Comparison of ENCODE assay signal across 20 cellular contexts in the genomic region with DNA sequence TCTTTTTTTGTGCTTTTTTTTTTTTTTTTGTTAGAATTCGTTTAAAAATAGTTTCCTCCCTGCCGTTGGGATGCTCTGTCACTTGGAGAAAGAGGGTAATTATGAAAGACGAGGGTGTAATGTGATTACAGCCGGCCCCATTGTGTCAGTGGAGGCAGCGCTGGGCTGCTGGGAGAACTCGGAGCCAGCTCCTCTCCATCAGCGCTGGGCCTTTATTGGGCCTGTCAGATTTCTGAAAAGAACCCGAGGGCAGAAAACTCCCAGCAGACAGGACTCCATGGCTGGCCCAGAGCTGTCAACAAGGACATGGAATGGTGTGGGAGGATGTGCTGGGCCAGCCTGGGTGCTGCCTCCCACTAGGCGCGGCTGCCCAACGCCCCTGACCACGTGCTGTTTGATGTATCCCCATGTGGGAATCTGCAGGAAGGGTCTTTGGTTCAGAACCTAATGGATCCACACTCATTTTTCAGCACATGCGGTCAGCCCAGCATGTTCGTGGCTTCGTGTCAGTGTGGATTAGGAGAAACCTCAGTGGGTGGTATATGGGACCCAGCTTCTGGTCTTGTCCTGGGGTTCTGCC.
A peak's percentile ranks its signal among the peaks of the same experiment; 100 is the strongest.
DNase-seq lines count a peak whose midpoint lies in the region; TF ChIP-seq lines count a peak whose summit lies in the region.
"Had no signal": no experiment of that assay in that cellular context is flagged by ENCODE, and none has a peak within 500 bp of the region (broad histone marks: within the 10 kb centered on the region; RNA-seq: fewer than 3 reads in every experiment).

No MANE protein-coding gene starts in this region.

- H3K27ac ChIP-seq in mesenchymal stem cell (ENCODE audit: low read length, poor library complexity, severe bottlenecking) (no peak overlapping the region), colonic mucosa (no peak overlapping the region)
- H3K27ac ChIP-seq: A549; BLaER1 treated with 17β-estradiol and CSF1 and Interleukin-3, amounts not matched to agents 10 nM and 100 nM had no signal

- no peak for TF ChIP-seq CTCF in colonic mucosa (IDR thresholded peaks at IDR 0.05)

- no peak overlapping the region for H2AK5ac ChIP-seq in mesenchymal stem cell (ENCODE audit: low read length, severe bottlenecking)

- no peak overlapping the region for H2BK5ac ChIP-seq in mesenchymal stem cell (ENCODE audit: low read depth, low read length, poor library complexity, severe bottlenecking)

- H4K91ac ChIP-seq in mesenchymal stem cell (ENCODE audit: low read length) = peak overlapping the region; percentile 61

- H3K79me1 ChIP-seq in mesenchymal stem cell (replicated peaks; ENCODE audit: low read length, poor library complexity, severe bottlenecking) = no peaks in the 10 kb centered on the region

- 83% methylated on average over 15 of the region's 15 CpGs for WGBS in mesenchymal stem cell

- H2AFZ ChIP-seq in mesenchymal stem cell (ENCODE audit: low read depth, low read length) = no peak overlapping the region
- H2AFZ ChIP-seq: GM23338 had no signal

- H3K9me3 ChIP-seq in mesenchymal stem cell (ENCODE audit: control insufficient read depth, low read length) (no peaks in the 10 kb centered on the region), colonic mucosa (no peaks in the 10 kb centered on the region)
- H3K9me3 ChIP-seq: A549; BE2C; BLaER1 treated with 17β-estradiol and CSF1 and Interleukin-3, amounts not matched to agents 10 nM and 100 nM had no signal

- no peaks in the 10 kb centered on the region for H3K27me3 ChIP-seq in mesenchymal stem cell (ENCODE audit: control insufficient read depth in 1 of 2, insufficient read depth in 1 of 2, low read length in 2 of 2)
- no peaks in the 10 kb centered on the region for H3K27me3 ChIP-seq in colonic mucosa
- H3K27me3 ChIP-seq: BE2C; BLaER1 treated with 17β-estradiol and CSF1 and Interleukin-3, amounts not matched to agents 10 nM and 100 nM had no signal

- H3K36me3 ChIP-seq in mesenchymal stem cell (ENCODE audit: control insufficient read depth in 1 of 2, insufficient read depth in 2 of 2, low read depth in 1 of 2, low read length in 2 of 2) (no peaks in the 10 kb centered on the region), colonic mucosa (no peaks in the 10 kb centered on the region)
- H3K36me3 ChIP-seq: BE2C; BLaER1 treated with 17β-estradiol and CSF1 and Interleukin-3, amounts not matched to agents 10 nM and 100 nM had no signal

- no peak overlapping the region for H2BK15ac ChIP-seq in mesenchymal stem cell (ENCODE audit: low read depth, poor library complexity, severe bottlenecking)

- H3K9ac ChIP-seq in mesenchymal stem cell (ENCODE audit: low read length) (no peak overlapping the region), colonic mucosa (ENCODE audit: low read depth in 2 of 2, low read length in 2 of 2) (no peak overlapping the region)
- H3K9ac ChIP-seq: BLaER1 treated with 17β-estradiol and CSF1 and Interleukin-3, amounts not matched to agents 10 nM and 100 nM had no signal

- intact Hi-C loops in colonic mucosa (cut with DNase I) = no loop called here

- H3K4me2 ChIP-seq in mesenchymal stem cell (ENCODE audit: low read length, poor library complexity, severe bottlenecking) = no peak overlapping the region
- H3K4me2 ChIP-seq: A549; BLaER1 treated with 17β-estradiol and CSF1 and Interleukin-3, amounts not matched to agents 10 nM and 100 nM; GM23338 had no signal

- H3K23ac ChIP-seq in mesenchymal stem cell (ENCODE audit: low read length in 2 of 2) = no peak overlapping the region

- H3K4me3 ChIP-seq in mesenchymal stem cell (ENCODE audit: insufficient read depth in 1 of 2, low read depth in 1 of 2, low read length in 2 of 2) (no peak overlapping the region), colonic mucosa (no peak overlapping the region)
- H3K4me3 ChIP-seq: A549; BLaER1 treated with 17β-estradiol and CSF1 and Interleukin-3, amounts not matched to agents 10 nM and 100 nM; GM23338 had no signal

- DNase-seq in ELF-1 (ENCODE audit: low read depth, low spot score) (peak; percentile 52), ecto neural progenitor cell (ENCODE audit: low spot score) (peak; percentile 51), mesenchymal stem cell (no peak), colonic mucosa (no peak), NCI-H1105 (lab: John Stamatoyannopoulos, UW) (no peak), NCI-H226 (no peak)
- DNase-seq: 8988T; ACHN; AML-193; BE2C; CD4-positive, alpha-beta T cell; CD8-positive, alpha-beta memory T cell; DMS 273 treated with DMSO at 0.1 percent for 48 hours; DMS79; EL; GF-D8; H9 had no signal

- no peak overlapping the region for H4K8ac ChIP-seq in mesenchymal stem cell (ENCODE audit: low read length)

- H3K18ac ChIP-seq in mesenchymal stem cell (ENCODE audit: low read depth in 1 of 2, low read length in 2 of 2) = no peak overlapping the region

- H2BK120ac ChIP-seq in mesenchymal stem cell (ENCODE audit: low read depth, low read length) = no peak overlapping the region

- H3K4ac ChIP-seq in mesenchymal stem cell (ENCODE audit: low read depth in 1 of 2, low read length in 2 of 2) = no peak overlapping the region

- no peak overlapping the region for H2BK12ac ChIP-seq in mesenchymal stem cell (ENCODE audit: low read length in 2 of 2)

- H3K14ac ChIP-seq in mesenchymal stem cell (ENCODE audit: low read length in 2 of 2) = no peak overlapping the region

- H3K4me1 ChIP-seq in mesenchymal stem cell (ENCODE audit: control insufficient read depth, insufficient read depth, low read depth, low read length) (no peaks in the 10 kb centered on the region), colonic mucosa (no peaks in the 10 kb centered on the region)
- H3K4me1 ChIP-seq: A549, BE2C had no signal

Comparison
In these comparisons a context has a peak if more than half of its experiments do, and no peak if none do; other contexts are left out.
1. DNase-seq: peak in ELF-1 (single experiment) and ecto neural progenitor cell (single experiment); none in mesenchymal stem cell (single experiment), colonic mucosa (single experiment), NCI-H1105 (single experiment) and NCI-H226 (single experiment).